ENCODE assay signal across 19 cellular contexts in genomic region chr9:88396836-88397577, GRCh38. TPM values are rescaled to one million over a fixed set of nuclear protein-coding genes. Genes with fewer than 3 reads are reported as not detected.
A peak's percentile ranks its signal among the peaks of the same experiment; 100 is the strongest.
DNase-seq lines count a peak whose midpoint lies in the region; ATAC-seq and FAIRE-seq lines count a peak whose summit lies in the region.
"Had no signal": no experiment of that assay in that cellular context is flagged by ENCODE, and none has a peak within 500 bp of the region (broad histone marks: within the 10 kb centered on the region; RNA-seq: fewer than 3 reads in every experiment).

No MANE protein-coding gene starts in this region.

- no peak overlapping the region for H3K4me2 ChIP-seq in mesenchymal stem cell (ENCODE audit: low read length, poor library complexity, severe bottlenecking)

- H3K27ac ChIP-seq in mesenchymal stem cell (ENCODE audit: low read length, poor library complexity, severe bottlenecking): peak overlapping the region; percentile 54
- H3K27ac ChIP-seq: BLaER1, body of pancreas, gastrocnemius medialis had no signal

- FAIRE-seq in RCC 7860 (lab: Jason Lieb, UNC): peak; percentile 82

- H3K4me3 ChIP-seq in mesenchymal stem cell (ENCODE audit: insufficient read depth in 1 of 2, low read depth in 1 of 2, low read length in 2 of 2): no peak overlapping the region
- H3K4me3 ChIP-seq: BLaER1, body of pancreas, gastrocnemius medialis had no signal

- H3K36me3 Mint-ChIP-seq in dendritic cell treated with granulocyte-macrophage colony-stimulating factor and Interleukin-4, amounts not matched to agents 40 ng/mL and 50 ng/mL, for 4 days (ENCODE audit: low read depth): peaks cover 25% of the 10 kb centered on the region
- peaks cover 17% of the 10 kb centered on the region for H3K36me3 Mint-ChIP-seq in T-cell
- H3K36me3 Mint-ChIP-seq: natural killer cell had no signal

- no peaks in the 10 kb centered on the region for H3K79me1 ChIP-seq in mesenchymal stem cell (replicated peaks; ENCODE audit: low read length, poor library complexity, severe bottlenecking)

- H3K23ac ChIP-seq in mesenchymal stem cell (ENCODE audit: low read length in 2 of 2): no peak overlapping the region

- in situ Hi-C loops in ACHN (cut with HindIII; ENCODE audit: low pct_ligation_motif_present, low pct_unique_long_range_greater_than_20kb, low sequenced_read_pairs): no loop called here

- H3K18ac ChIP-seq in mesenchymal stem cell (ENCODE audit: low read depth in 1 of 2, low read length in 2 of 2): no peak overlapping the region

- no peak overlapping the region for H2BK120ac ChIP-seq in mesenchymal stem cell (ENCODE audit: low read depth, low read length)

- H3K36me3 ChIP-seq in mesenchymal stem cell (ENCODE audit: control insufficient read depth in 1 of 2, insufficient read depth in 2 of 2, low read depth in 1 of 2, low read length in 2 of 2): peaks cover 0 to 4% of the 10 kb centered on the region in 2 experiments
- H3K36me3 ChIP-seq: gastrocnemius medialis had no signal

- CTCF ChIA-PET in T-cell (lab: Charles Lee): no interaction called here

- H2BK5ac ChIP-seq in mesenchymal stem cell (ENCODE audit: low read depth, low read length, poor library complexity, severe bottlenecking): no peak overlapping the region

- WGBS in mesenchymal stem cell: 88% methylated on average over 1 of the region's 3 CpGs

- DNase-seq in Daoy (ENCODE audit: low read depth) (peak; percentile 55), RCC 7860 (ENCODE audit: low spot score) (peak; percentile 62), mesenchymal stem cell (peak; percentile 73), LoVo (ENCODE audit: low spot score) (no peak), ACHN (no peak), T-cell (no peak)
- DNase-seq: activated CD4-positive, CD25-positive, alpha-beta regulatory T cell; activated effector memory CD4-positive, alpha-beta T cell treated with anti-CD3 and anti-CD28 coated beads, Interleukin-2, amount 50 U/mL, for 16 hours; body of pancreas; effector CD8-positive, alpha-beta T cell; gastrocnemius medialis; GOT3; mammary epithelial cell; natural killer cell; NCI-H2107; NCI-H774 had no signal

- H3K4ac ChIP-seq in mesenchymal stem cell (ENCODE audit: low read depth in 1 of 2, low read length in 2 of 2): no peak overlapping the region

- H3K4me3 Mint-ChIP-seq in dendritic cell treated with granulocyte-macrophage colony-stimulating factor and Interleukin-4, amounts not matched to agents 40 ng/mL and 50 ng/mL, for 4 days: no peak overlapping the region
- H3K4me3 Mint-ChIP-seq in T-cell: no peak overlapping the region
- H3K4me3 Mint-ChIP-seq: natural killer cell had no signal

- no peak overlapping the region for H3K9ac ChIP-seq in mesenchymal stem cell (ENCODE audit: low read length)
- H3K9ac ChIP-seq: BLaER1 had no signal

- H4K91ac ChIP-seq in mesenchymal stem cell (ENCODE audit: low read length): no peak overlapping the region

- H3K9me3 ChIP-seq in mesenchymal stem cell (ENCODE audit: control insufficient read depth, low read length): no peaks in the 10 kb centered on the region
- H3K9me3 ChIP-seq: body of pancreas, gastrocnemius medialis had no signal

- H3K9me3 Mint-ChIP-seq in dendritic cell treated with granulocyte-macrophage colony-stimulating factor and Interleukin-4, amounts not matched to agents 40 ng/mL and 50 ng/mL, for 4 days: no peaks in the 10 kb centered on the region
- no peaks in the 10 kb centered on the region for H3K9me3 Mint-ChIP-seq in T-cell
- H3K9me3 Mint-ChIP-seq: natural killer cell had no signal

- POLR2A ChIA-PET in T-cell (lab: Charles Lee): no interaction called here

- H3K4me1 Mint-ChIP-seq in dendritic cell treated with granulocyte-macrophage colony-stimulating factor and Interleukin-4, amounts not matched to agents 40 ng/mL and 50 ng/mL, for 4 days (ENCODE audit: low read depth): peaks cover 28% of the 10 kb centered on the region
- peaks cover 31 to 43% (median 31%) of the 10 kb centered on the region in 3 donors for H3K4me1 Mint-ChIP-seq in T-cell

- H2BK12ac ChIP-seq in mesenchymal stem cell (ENCODE audit: low read length in 2 of 2): no peak overlapping the region

- peak overlapping the region; percentile 44 for H2AK5ac ChIP-seq in mesenchymal stem cell (ENCODE audit: low read length, severe bottlenecking)

- H4K8ac ChIP-seq in mesenchymal stem cell (ENCODE audit: low read length): no peak overlapping the region

- no peaks in the 10 kb centered on the region for H3K27me3 Mint-ChIP-seq in dendritic cell treated with granulocyte-macrophage colony-stimulating factor and Interleukin-4, amounts not matched to agents 40 ng/mL and 50 ng/mL, for 4 days
- no peaks in the 10 kb centered on the region for H3K27me3 Mint-ChIP-seq in T-cell

- peaks cover 22% of the 10 kb centered on the region for H3K4me1 ChIP-seq in mesenchymal stem cell (ENCODE audit: control insufficient read depth, insufficient read depth, low read depth, low read length)
- H3K4me1 ChIP-seq: gastrocnemius medialis had no signal

- no peak overlapping the region for H2BK15ac ChIP-seq in mesenchymal stem cell (ENCODE audit: low read depth, poor library complexity, severe bottlenecking)

- ATAC-seq in HG02981 (IDR thresholded peaks at IDR 0.05; ENCODE audit: unreplicated experiment): no peak
- ATAC-seq in T-cell (replicated peaks in 1 of 4): no peak
- ATAC-seq: body of pancreas, gastrocnemius medialis had no signal

- H3K27me3 ChIP-seq in mesenchymal stem cell (ENCODE audit: control insufficient read depth in 1 of 2, insufficient read depth in 1 of 2, low read length in 2 of 2): no peaks in the 10 kb centered on the region
- H3K27me3 ChIP-seq: BLaER1, body of pancreas, gastrocnemius medialis had no signal

- H3K14ac ChIP-seq in mesenchymal stem cell (ENCODE audit: low read length in 2 of 2): no peak overlapping the region

- intact Hi-C loops in dendritic cell treated with granulocyte-macrophage colony-stimulating factor and Interleukin-4, amounts not matched to agents 40 ng/mL and 50 ng/mL, for 4 days (cut with micrococcal nuclease): no loop called here

- no peak overlapping the region for H2AFZ ChIP-seq in mesenchymal stem cell (ENCODE audit: low read depth, low read length)

- peak overlapping the region; percentile 22 for H3K27ac Mint-ChIP-seq in dendritic cell treated with granulocyte-macrophage colony-stimulating factor and Interleukin-4, amounts not matched to agents 40 ng/mL and 50 ng/mL, for 4 days
- no peak overlapping the region for H3K27ac Mint-ChIP-seq in T-cell
- H3K27ac Mint-ChIP-seq: natural killer cell had no signal

RNA-seq across cellular contexts. Expression of gene SPIN1, which starts 8.8 kb away (rescaled TPM):
- 106 and 107 TPM in 2 replicates for total RNA-seq in Daoy (2014; rRNA removed; shearing (Covaris generic))
- polyA plus RNA-seq in mesenchymal stem cell (2013, experiment 1 of 2): 51.2 TPM
- polyA plus RNA-seq in mesenchymal stem cell (2013, experiment 2 of 2): 54.0 TPM
- 10 to 100 TPM; 24.8 to 35.0 (median 29.4) TPM for total RNA-seq in T-cell

Comparison
In these comparisons a context has a peak if more than half of its experiments do, and no peak if none do; other contexts are left out.
1. DNase-seq: peak in Daoy (single experiment), RCC 7860 (single experiment) and mesenchymal stem cell (single experiment); none in LoVo (single experiment), ACHN (single experiment) and T-cell (0 of 34).